ENCODE assay signal across 9 cellular contexts in the genomic region with DNA sequence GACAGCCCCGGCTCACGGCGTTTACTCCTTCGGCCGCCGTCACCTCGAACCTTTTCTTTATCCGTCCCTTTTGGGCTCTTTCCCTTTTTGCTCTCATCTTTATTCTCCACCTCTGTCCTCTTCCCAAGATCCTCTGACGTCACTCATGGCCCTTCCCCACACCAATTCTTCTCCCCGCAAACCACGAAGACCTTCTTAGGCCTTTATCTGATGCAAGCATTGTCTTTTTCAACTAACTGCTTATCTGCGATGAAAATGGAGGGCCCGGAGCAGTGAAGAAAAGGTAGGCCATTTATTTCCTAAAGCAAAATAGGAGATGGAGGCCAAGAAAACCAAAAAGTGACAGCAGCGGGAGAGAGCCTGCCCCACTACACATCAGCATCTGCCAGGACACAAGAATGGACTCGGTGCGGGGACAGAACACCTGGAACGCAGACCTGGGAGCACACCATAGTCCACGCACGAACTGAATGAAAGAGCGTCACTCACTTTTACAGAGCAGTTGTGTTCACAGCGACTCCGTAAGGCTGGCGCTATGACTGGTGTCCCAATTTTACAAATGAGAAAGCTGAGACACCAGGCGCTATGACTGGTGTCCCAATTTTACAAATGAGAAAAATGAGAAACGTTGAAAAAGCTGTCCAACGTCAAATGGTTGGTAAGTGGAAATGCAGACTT. TPM values are rescaled to one million over a fixed set of nuclear protein-coding genes. Genes with fewer than 3 reads are reported as not detected.
DNase-seq lines count a peak whose midpoint lies in the region; ATAC-seq, FAIRE-seq and TF ChIP-seq lines count a peak whose summit lies in the region.
"Had no signal": no experiment of that assay in that cellular context is flagged by ENCODE, and none has a peak within 500 bp of the region (broad histone marks: within the 10 kb centered on the region; RNA-seq: fewer than 3 reads in every experiment).

No MANE protein-coding gene starts in this region.

- TF ChIP-seq CTCF in DND-41 (IDR thresholded peaks at IDR 0.05; ENCODE audit: borderline replicate concordance, extremely low read depth, low read length, poor library complexity, severe bottlenecking) (no peak), cardiac muscle cell (IDR thresholded peaks at IDR 0.05; ENCODE audit: low read depth, low read length) (no peak), psoas muscle (IDR thresholded peaks at IDR 0.05) (no peak), GM13977 (IDR thresholded peaks at IDR 0.05; ENCODE audit: extremely low read depth, insufficient read depth, missing control alignments) (no peak)

- H3K36me3 ChIP-seq in DND-41 (ENCODE audit: insufficient read depth, low read length) (no peaks in the 10 kb centered on the region), cardiac muscle cell (no peaks in the 10 kb centered on the region), psoas muscle (ENCODE audit: insufficient read depth in 1 of 2, low read depth in 1 of 2) (no peaks in the 10 kb centered on the region)

- DNase-seq in DND-41, result no peak
- no peak for DNase-seq in activated naive CD4-positive, alpha-beta T cell treated with anti-CD3 and anti-CD28 coated beads, Interleukin-2, amount 50 U/mL, for 72 hours (ENCODE audit: low spot score in 2 of 2)
- peak in 1 of 2 donors; percentile 61 for DNase-seq in cardiac muscle cell (ENCODE audit: low read depth in 1 of 2, low spot score in 1 of 2)
- DNase-seq in psoas muscle, result no peak
- no peak for DNase-seq in HTR-8/SVneo (ENCODE audit: insufficient read length, low spot score)
- no peak for DNase-seq in NCI-H1092 (lab: John Stamatoyannopoulos, UW)
- DNase-seq in GM13977 (ENCODE audit: low spot score), result no peak
- DNase-seq: GF-D8 had no signal

- H3K36me3 Mint-ChIP-seq in activated naive CD4-positive, alpha-beta T cell treated with anti-CD3 and anti-CD28 coated beads, Interleukin-2, amount 50 U/mL, for 72 hours, result no peaks in the 10 kb centered on the region

- H3K27me3 ChIP-seq in DND-41 (ENCODE audit: insufficient read depth, low read length, poor library complexity) (no peaks in the 10 kb centered on the region), cardiac muscle cell (peaks cover 5% of the 10 kb centered on the region), psoas muscle (ENCODE audit: insufficient read depth in 3 of 3, low read length in 2 of 3) (peaks cover 0 to 4% (median 0%) of the 10 kb centered on the region in 3 donors)

- ATAC-seq in DND-41 (ENCODE audit: insufficient read depth, low read depth) (no peak), psoas muscle (no peak), HG03460 (IDR thresholded peaks at IDR 0.05; ENCODE audit: unreplicated experiment) (no peak)
- ATAC-seq in activated naive CD4-positive, alpha-beta T cell treated with anti-CD3 and anti-CD28 coated beads, Interleukin-2, amount 50 U/mL, for 72 hours, result peak in 1 of 2 donors; percentile 42

- no peaks in the 10 kb centered on the region for H4K20me1 ChIP-seq in DND-41 (ENCODE audit: insufficient read depth, low read length)

- H3K27ac ChIP-seq in DND-41 (ENCODE audit: low read length), result peak overlapping the region; percentile 71
- no peak overlapping the region for H3K27ac ChIP-seq in cardiac muscle cell
- H3K27ac ChIP-seq in psoas muscle, result no peak overlapping the region

- no peaks in the 10 kb centered on the region for H3K79me2 ChIP-seq in DND-41 (ENCODE audit: insufficient read depth, low read length)

- H3K4me1 ChIP-seq in DND-41 (ENCODE audit: insufficient read depth, low read length) (peaks cover 23% of the 10 kb centered on the region), cardiac muscle cell (ENCODE audit: low read depth) (no peaks in the 10 kb centered on the region), psoas muscle (no peaks in the 10 kb centered on the region)

- H2AFZ ChIP-seq in DND-41 (ENCODE audit: low read depth, low read length), result no peak overlapping the region

- WGBS in psoas muscle, 3 donors, result 39 to 45% (median 41%) methylated on average over 26 of the region's 26 CpGs

- H3K27ac Mint-ChIP-seq in activated naive CD4-positive, alpha-beta T cell treated with anti-CD3 and anti-CD28 coated beads, Interleukin-2, amount 50 U/mL, for 72 hours, result peak overlapping the region; percentile 66 to 88

- intact Hi-C loops in psoas muscle (cut with DNase I), result no loop called here

- FAIRE-seq in HTR-8/SVneo (lab: Jason Lieb, UNC), result no peak

- H3K4me2 ChIP-seq in DND-41 (ENCODE audit: insufficient read depth, low read length), result no peak overlapping the region

- no peaks in the 10 kb centered on the region for H3K9me3 Mint-ChIP-seq in activated naive CD4-positive, alpha-beta T cell treated with anti-CD3 and anti-CD28 coated beads, Interleukin-2, amount 50 U/mL, for 72 hours

- no peak overlapping the region for H3K4me3 ChIP-seq in DND-41 (ENCODE audit: low read depth in 1 of 2, low read length in 2 of 2)
- peak overlapping the region; percentile 21 for H3K4me3 ChIP-seq in cardiac muscle cell
- H3K4me3 ChIP-seq in psoas muscle, result peak overlapping the region; percentile 46

- H3K9me3 ChIP-seq in DND-41 (ENCODE audit: insufficient read depth, low read length, severe bottlenecking) (peaks cover 3% of the 10 kb centered on the region), cardiac muscle cell (ENCODE audit: low read depth) (no peaks in the 10 kb centered on the region), psoas muscle (no peaks in the 10 kb centered on the region)

- in situ Hi-C loops in GM13977 (cut with MboI; ENCODE audit: low pct_unique_long_range_greater_than_20kb, low sequenced_read_pairs, unreplicated experiment), result no loop called here

- H3K9ac ChIP-seq in DND-41 (ENCODE audit: low read depth, low read length), result no peak overlapping the region

RNA-seq across cellular contexts. Expression of a gene that starts 45.3 kb away (rescaled TPM):
- total RNA-seq in activated naive CD4-positive, alpha-beta T cell treated with anti-CD3 and anti-CD28 coated beads, Interleukin-2, amount 50 U/mL, for 72 hours, result 10 to 100 TPM in 1 of 2 donors, 1 to 10 TPM in 1; 3.5 to 12.7 TPM
- total RNA-seq in cardiac muscle cell, result 16.0 and 19.5 TPM in 2 replicates
- polyA plus RNA-seq in cardiac muscle cell, result 17.6 and 20.0 TPM in 2 replicates
- total RNA-seq in psoas muscle, result 10 to 100 TPM; 10.6 to 18.6 (median 12.2) TPM
- 10 to 100 TPM in 2 of 3 donors, 1 to 10 TPM in 1; 9.3 to 17.2 (median 14.1) TPM for polyA plus RNA-seq in psoas muscle

Comparison
In these comparisons a context has a peak if more than half of its experiments do, and no peak if none do; other contexts are left out.
1. H3K4me3 ChIP-seq: peak in cardiac muscle cell (single experiment) and psoas muscle (single experiment); none in DND-41 (0 of 2).